ENCODE assay signal across 22 cellular contexts in the genomic region with DNA sequence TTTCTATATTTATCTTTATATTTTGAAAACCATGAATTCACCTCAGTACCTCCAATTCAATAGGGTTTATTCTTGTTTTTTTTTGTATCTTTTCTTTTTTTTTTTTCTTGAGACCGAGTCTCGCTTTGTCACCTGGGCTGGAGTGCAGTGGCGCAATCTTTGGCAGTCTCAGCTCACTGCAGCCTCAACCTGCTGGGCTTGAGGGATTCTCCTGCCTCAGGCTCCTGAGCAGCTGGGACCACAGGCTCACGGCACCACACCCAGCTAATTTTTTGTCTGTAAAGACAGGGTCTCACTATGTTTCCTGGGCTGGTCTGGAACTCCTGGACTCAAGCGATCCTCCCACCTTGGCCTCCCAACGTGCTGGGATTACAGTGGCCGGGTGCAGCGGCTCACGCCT. TPM values are rescaled to one million over a fixed set of nuclear protein-coding genes. Genes with fewer than 3 reads are reported as not detected.
"Had no signal": no experiment of that assay in that cellular context is flagged by ENCODE, and none has a peak within 500 bp of the region (broad histone marks: within the 10 kb centered on the region; RNA-seq: fewer than 3 reads in every experiment).

No MANE protein-coding gene starts in this region.

- H3K27ac ChIP-seq: RWPE1, SJCRH30 had no signal

- H3K4me2 ChIP-seq: SK-N-SH had no signal

- H3K27ac Mint-ChIP-seq: activated naive CD8-positive, alpha-beta T cell; brain had no signal

- ATAC-seq: Panc1 had no signal

- H3K4me3 ChIP-seq: MG63, SJCRH30 had no signal

- H3K36me3 Mint-ChIP-seq: brain had no signal

- H3K4me1 Mint-ChIP-seq: brain had no signal

- H3K36me3 ChIP-seq: MG63, SJCRH30 had no signal

- H3K4me1 ChIP-seq: SJCRH30 had no signal

- DNase-seq: activated gamma-delta T cell, amygdala, MG63, NCI-H1105 treated with DMSO at 0.1 percent for 48 hours, NCI-H1436 treated with DMSO at 0.1 percent for 48 hours, NCI-H187, NCI-H2081, NCI-H446, NCI-H524, Right ventricle myocardium superior, SJCRH30, SK-N-SH had no signal

- H3K4me3 Mint-ChIP-seq: activated CD4-positive, alpha-beta T cell treated with anti-CD3 and anti-CD28 coated beads, Interleukin-2, amount 10 ng/mL, durations not matched to agents 24 days and 14 days; activated CD8-positive, alpha-beta memory T cell treated with anti-CD3 and anti-CD28 coated beads, Interleukin-2, amount 10 ng/mL, durations not matched to agents 7 days and 5 days; activated naive CD4-positive, alpha-beta T cell treated with anti-CD3 and anti-CD28 coated beads for 36 hours; activated naive CD8-positive, alpha-beta T cell; brain had no signal

- H3K9me2 ChIP-seq: SK-N-SH had no signal

RNA-seq across cellular contexts. Expression of gene CLEC4M, which starts 43.8 kb away (rescaled TPM):
- total RNA-seq: activated CD4-positive, alpha-beta T cell treated with anti-CD3 and anti-CD28 coated beads, Interleukin-2, amount 10 ng/mL, durations not matched to agents 24 days and 14 days; activated CD8-positive, alpha-beta memory T cell treated with anti-CD3 and anti-CD28 coated beads, Interleukin-2, amount 10 ng/mL, durations not matched to agents 7 days and 5 days; activated naive CD4-positive, alpha-beta T cell treated with anti-CD3 and anti-CD28 coated beads for 36 hours; activated T-cell treated with anti-CD3 and anti-CD28 coated beads, Interleukin-2, amount 50 U/mL, for 4 hours; astrocyte; Right ventricle myocardium superior; SJCRH30; T-helper 1 cell treated with Interleukin-12 subunit alpha and Interleukin-12 subunit beta and Interleukin-4 antibody, amounts not matched to agents 30 ng/mL and 1 ng/mL, for 36 hours had no signal
- polyA plus RNA-seq: SK-N-SH had no signal

RNA-seq across cellular contexts. Expression of gene CD209, which starts 59.5 kb away (rescaled TPM):
- total RNA-seq: activated CD4-positive, alpha-beta T cell treated with anti-CD3 and anti-CD28 coated beads, Interleukin-2, amount 10 ng/mL, durations not matched to agents 24 days and 14 days; activated CD8-positive, alpha-beta memory T cell treated with anti-CD3 and anti-CD28 coated beads, Interleukin-2, amount 10 ng/mL, durations not matched to agents 7 days and 5 days; activated naive CD4-positive, alpha-beta T cell treated with anti-CD3 and anti-CD28 coated beads for 36 hours; activated T-cell treated with anti-CD3 and anti-CD28 coated beads, Interleukin-2, amount 50 U/mL, for 4 hours; astrocyte; SJCRH30; T-helper 1 cell treated with Interleukin-12 subunit alpha and Interleukin-12 subunit beta and Interleukin-4 antibody, amounts not matched to agents 30 ng/mL and 1 ng/mL, for 36 hours had no signal
- polyA plus RNA-seq: SK-N-SH had no signal
